ENCODE assay signal across 20 cellular contexts in genomic region chr4:23728971-23729370, GRCh38.
"Had no signal": no experiment of that assay in that cellular context is flagged by ENCODE, and none has a peak within 500 bp of the region (broad histone marks: within the 10 kb centered on the region; RNA-seq: fewer than 3 reads in every experiment).

No MANE protein-coding gene starts in this region.

- H3K4me1 ChIP-seq: adrenal gland, tibial nerve, uterus had no signal

- H3K27ac ChIP-seq: adrenal gland, skin epidermis, tibial nerve, uterus had no signal

- H3K36me3 Mint-ChIP-seq: activated naive CD4-positive, alpha-beta T cell treated with anti-CD3 and anti-CD28 coated beads, Interleukin-2, amount 10 ng/mL, durations not matched to agents 7 days and 5 days; memory B cell had no signal

- ATAC-seq: natural killer cell treated with Interleukin-12 subunit alpha and Interleukin-12 subunit beta and Interleukin-15 and Interleukin-18, amount 100 ng/mL, for 72 hours had no signal

- H3K27me3 ChIP-seq: adrenal gland, dorsolateral prefrontal cortex, right atrium auricular region, tibial nerve, uterus had no signal

- H3K36me3 ChIP-seq: adrenal gland, right atrium auricular region, tibial nerve, uterus had no signal

- DNase-seq: activated CD4-positive, alpha-beta T cell treated with anti-CD3 and anti-CD28 coated beads, Interleukin-2, amount 50 U/mL, for 4 hours; activated CD4-positive, CD25-positive, alpha-beta regulatory T cell treated with anti-CD3 and anti-CD28 coated beads, Interleukin-2, amount 50 U/mL, for 72 hours; activated naive CD4-positive, alpha-beta T cell treated with anti-CD3 and anti-CD28 coated beads, Interleukin-2, amount 10 ng/mL, durations not matched to agents 7 days and 5 days; adrenal gland; dorsolateral prefrontal cortex; hippocampal formation; kidney; left ventricle myocardium superior; nucleus accumbens; posterior cingulate gyrus; stimulated activated CD4-positive, alpha-beta T cell treated with anti-CD3 and anti-CD28 coated beads, Interleukin-4, amount 100 ng/mL, for 24 hours; stimulated activated naive CD4-positive, alpha-beta T cell; substantia nigra; uterus had no signal

- H3K4me3 ChIP-seq: adrenal gland, dorsolateral prefrontal cortex, right atrium auricular region, skin epidermis, tibial nerve, uterus had no signal

- H3K9me3 Mint-ChIP-seq: activated naive CD4-positive, alpha-beta T cell treated with anti-CD3 and anti-CD28 coated beads, Interleukin-2, amount 10 ng/mL, durations not matched to agents 7 days and 5 days; activated T-helper 2 cell treated with anti-CD3 and anti-CD28 coated beads, Interferon-gamma antibody, Interleukin-2, Interleukin-4, amounts not matched to agents 10 μg/mL and 5 μg/mL and 100 μg/mL, durations not matched to agents 14 hours and 24 hours and 36 hours had no signal

- H3K9me3 ChIP-seq: adrenal gland, right atrium auricular region, tibial nerve, uterus had no signal

- H3K27ac Mint-ChIP-seq: activated naive CD4-positive, alpha-beta T cell treated with anti-CD3 and anti-CD28 coated beads, Interleukin-2, amount 10 ng/mL, durations not matched to agents 7 days and 5 days; activated T-helper 2 cell treated with anti-CD3 and anti-CD28 coated beads, Interferon-gamma antibody, Interleukin-2, Interleukin-4, amounts not matched to agents 10 μg/mL and 5 μg/mL and 100 μg/mL, durations not matched to agents 14 hours and 24 hours and 36 hours; memory B cell; natural killer cell treated with Interleukin-12 subunit alpha and Interleukin-12 subunit beta and Interleukin-15 and Interleukin-18, amount 100 ng/mL, for 72 hours had no signal
